ENCODE assay signal across 1 cellular context in the genomic region with DNA sequence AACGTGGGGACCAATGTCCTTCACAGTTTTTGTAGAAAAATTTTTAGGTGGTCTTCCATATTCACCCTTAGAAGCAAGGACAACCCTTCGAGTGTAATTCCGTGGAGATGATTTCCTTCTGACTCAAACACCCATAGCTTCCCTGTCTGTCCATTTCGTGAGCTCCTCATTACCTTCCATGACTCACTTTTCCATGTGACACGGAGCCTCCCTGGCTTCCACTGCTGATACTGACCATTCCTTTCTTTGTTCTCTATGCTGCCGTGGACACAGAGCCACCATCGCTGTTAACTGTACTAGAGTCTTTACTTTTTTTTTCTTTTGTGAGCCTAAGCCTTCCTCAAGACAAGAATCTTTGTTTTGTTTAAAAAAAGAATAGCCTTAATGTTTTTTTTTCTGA.
TF ChIP-seq lines count a peak whose summit lies in the region.

No MANE protein-coding gene starts in this region.

TF ChIP-seq in IMR-90, 13 proteins besides CTCF, POLR2A, EP300 and RAD21 (continued from another document):
- TF ChIP-seq, protein P1, sequence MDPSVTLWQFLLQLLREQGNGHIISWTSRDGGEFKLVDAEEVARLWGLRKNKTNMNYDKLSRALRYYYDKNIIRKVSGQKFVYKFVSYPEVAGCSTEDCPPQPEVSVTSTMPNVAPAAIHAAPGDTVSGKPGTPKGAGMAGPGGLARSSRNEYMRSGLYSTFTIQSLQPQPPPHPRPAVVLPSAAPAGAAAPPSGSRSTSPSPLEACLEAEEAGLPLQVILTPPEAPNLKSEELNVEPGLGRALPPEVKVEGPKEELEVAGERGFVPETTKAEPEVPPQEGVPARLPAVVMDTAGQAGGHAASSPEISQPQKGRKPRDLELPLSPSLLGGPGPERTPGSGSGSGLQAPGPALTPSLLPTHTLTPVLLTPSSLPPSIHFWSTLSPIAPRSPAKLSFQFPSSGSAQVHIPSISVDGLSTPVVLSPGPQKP (IDR thresholded peaks at IDR 0.05; ENCODE audit: borderline replicate concordance, low read depth, low read length) = no peak
- TF ChIP-seq RCOR1 (IDR thresholded peaks at IDR 0.05; ENCODE audit: insufficient replicate concordance, low read length) = no peak
- TF ChIP-seq, protein P2, sequence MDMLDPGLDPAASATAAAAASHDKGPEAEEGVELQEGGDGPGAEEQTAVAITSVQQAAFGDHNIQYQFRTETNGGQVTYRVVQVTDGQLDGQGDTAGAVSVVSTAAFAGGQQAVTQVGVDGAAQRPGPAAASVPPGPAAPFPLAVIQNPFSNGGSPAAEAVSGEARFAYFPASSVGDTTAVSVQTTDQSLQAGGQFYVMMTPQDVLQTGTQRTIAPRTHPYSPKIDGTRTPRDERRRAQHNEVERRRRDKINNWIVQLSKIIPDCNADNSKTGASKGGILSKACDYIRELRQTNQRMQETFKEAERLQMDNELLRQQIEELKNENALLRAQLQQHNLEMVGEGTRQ (IDR thresholded peaks at IDR 0.05; ENCODE audit: low read depth, low read length) = peak; percentile 54; the same call in 1 of the 2 replicates
- no peak for TF ChIP-seq BHLHE40 (IDR thresholded peaks at IDR 0.05; ENCODE audit: low read depth, low read length)
